ENCODE assay signal across 7 cellular contexts in the genomic region with DNA sequence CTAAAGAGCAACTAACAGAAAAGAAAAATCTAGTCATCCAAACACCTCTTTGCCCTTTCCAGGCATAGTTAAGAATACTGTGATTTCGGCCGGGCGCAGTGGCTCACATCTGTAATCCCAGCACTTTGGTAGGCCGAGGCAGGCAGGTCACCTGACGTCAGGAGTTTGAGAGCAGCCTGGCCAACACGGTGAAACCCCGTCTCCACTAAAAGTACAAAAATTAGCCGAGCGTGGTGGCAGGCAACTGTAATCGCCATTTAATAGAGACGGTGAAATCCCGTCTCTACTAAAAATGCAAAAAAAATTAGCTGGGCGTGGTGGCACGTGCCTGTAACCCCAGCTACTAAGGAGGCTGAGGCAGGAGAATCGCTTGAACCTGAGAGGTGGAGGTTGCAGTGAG. TPM values are rescaled to one million over a fixed set of nuclear protein-coding genes. Genes with fewer than 3 reads are reported as not detected.
DNase-seq lines count a peak whose midpoint lies in the region; ATAC-seq and TF ChIP-seq lines count a peak whose summit lies in the region.
"Not testable (repeated sequence)": the region's sequence is repeated elsewhere in the genome, so short reads cannot be mapped to it uniquely, and the experiment has no call there.

No MANE protein-coding gene starts in this region.

- not testable (repeated sequence) for H3K79me2 ChIP-seq in H9 (ENCODE audit: insufficient read depth, low read length)
- peaks cover 54% of the 10 kb centered on the region for H3K79me2 ChIP-seq in SU-DHL-6 (ENCODE audit: insufficient read depth, low read length)

- not testable (repeated sequence) for H3K18ac ChIP-seq in H9 (ENCODE audit: insufficient read length, low read depth, low read length)

- H3K27ac ChIP-seq in BLaER1 treated with 17β-estradiol and CSF1 and Interleukin-3, amounts not matched to agents 10 nM and 100 nM = peak overlapping the region; percentile 62 to 96 (median 81)
- H3K27ac ChIP-seq in H9 (ENCODE audit: insufficient read length, low read depth, low read length) = not testable (repeated sequence)
- H3K27ac ChIP-seq in SU-DHL-6 (ENCODE audit: low read depth, low read length) = peak overlapping the region; percentile 94
- H3K27ac ChIP-seq in caudate nucleus (ENCODE audit: low read depth, low read length) = peak overlapping the region; percentile 26
- peak overlapping the region; percentile 36 for H3K27ac ChIP-seq in temporal lobe (ENCODE audit: low read depth, low read length)

- not testable (repeated sequence) for H3K9me3 Mint-ChIP-seq in H9, naive B cell

- not testable (repeated sequence) for H2BK120ac ChIP-seq in H9 (ENCODE audit: low read depth, low read length, poor library complexity, severe bottlenecking)

- not testable (repeated sequence) for H3K79me1 ChIP-seq in H9 (ENCODE audit: insufficient read depth, low read depth, low read length, poor library complexity, severe bottlenecking)

- H2BK5ac ChIP-seq in H9 (ENCODE audit: insufficient read length, low read length) = not testable (repeated sequence)

- H3K36me3 Mint-ChIP-seq in H9 (ENCODE audit: insufficient read depth in 1 of 3, low read depth in 3 of 3) = peaks cover 4 to 18% (median 18%) of the 10 kb centered on the region in 3 experiments; a peak in 6 of 7 replicates
- H3K36me3 Mint-ChIP-seq in naive B cell = not testable (repeated sequence)

- H3K9ac ChIP-seq in BLaER1 treated with 17β-estradiol and CSF1 and Interleukin-3, amounts not matched to agents 10 nM and 100 nM = peak overlapping the region; percentile 49 to 86 (median 69)
- H3K9ac ChIP-seq in H9 (ENCODE audit: extremely low read depth, insufficient read length, low read length) = not testable (repeated sequence)
- H3K9ac ChIP-seq in SU-DHL-6 (ENCODE audit: low read length) = peak overlapping the region; percentile 48

- not testable (repeated sequence) for H2AK5ac ChIP-seq in H9 (ENCODE audit: insufficient read length, low read length)

- H3K4me1 Mint-ChIP-seq in H9 = peaks cover 48 to 51% of the 10 kb centered on the region in 2 experiments
- H3K4me1 Mint-ChIP-seq in naive B cell = peaks cover 25 to 31% (median 29%) of the 10 kb centered on the region in 3 donors

- H3T11ph ChIP-seq in H9 (ENCODE audit: low read length) = not testable (repeated sequence)

- H2AFZ ChIP-seq in H9 (ENCODE audit: low read length); SU-DHL-6 (ENCODE audit: low read depth, low read length, severe bottlenecking): not testable (repeated sequence)

- not testable (repeated sequence) for TF ChIP-seq CTCF in H9 (conservative IDR thresholded peaks at IDR 0.05); SU-DHL-6 (IDR thresholded peaks at IDR 0.05; ENCODE audit: insufficient read depth, low read length, poor library complexity, severe bottlenecking)

- peak overlapping the region in 2 of 3 experiments; percentile 63 to 72; a peak in 3 of 7 replicates for H3K27ac Mint-ChIP-seq in H9
- H3K27ac Mint-ChIP-seq in naive B cell = peak overlapping the region in 5 of 6 donors; percentile 6 to 91 (median 65)

- H2BK15ac ChIP-seq in H9 (ENCODE audit: low read depth, low read length) = not testable (repeated sequence)

- peak overlapping the region; percentile 63 to 89 (median 78) for H3K4me2 ChIP-seq in BLaER1 treated with 17β-estradiol and CSF1 and Interleukin-3, amounts not matched to agents 10 nM and 100 nM
- not testable (repeated sequence) for H3K4me2 ChIP-seq in H9 (ENCODE audit: insufficient read depth, insufficient read length, low read length)
- H3K4me2 ChIP-seq in SU-DHL-6 (ENCODE audit: low read depth, low read length, poor library complexity, severe bottlenecking) = peak overlapping the region; percentile 78

- H3K14ac ChIP-seq in H9 (ENCODE audit: insufficient read depth, low read length) = not testable (repeated sequence)

- H4K20me1 ChIP-seq in BLaER1 treated with 17β-estradiol and CSF1 and Interleukin-3, amounts not matched to agents 10 nM and 100 nM = peaks cover 0 to 59% (median 20%) of the 10 kb centered on the region in 11 experiments; a peak in 18 of 22 replicates
- not testable (repeated sequence) for H4K20me1 ChIP-seq in H9 (ENCODE audit: control insufficient read depth, insufficient read depth, insufficient read length); SU-DHL-6 (ENCODE audit: low read depth, low read length)

- H3K4me1 ChIP-seq in BLaER1 treated with 17β-estradiol and CSF1 and Interleukin-3, amounts not matched to agents 10 nM and 100 nM = peaks cover 84 to 100% (median 96%) of the 10 kb centered on the region in 10 experiments
- H3K4me1 ChIP-seq in H9 (ENCODE audit: insufficient read depth, low read length) = not testable (repeated sequence)

- not testable (repeated sequence) for H3K4ac ChIP-seq in H9 (ENCODE audit: low read depth, low read length)

- H4K5ac ChIP-seq in H9 (ENCODE audit: insufficient read length, low read depth, low read length) = not testable (repeated sequence)

- not testable (repeated sequence) for H3K23ac ChIP-seq in H9 (ENCODE audit: insufficient read length, low read depth, low read length)

- not testable (repeated sequence) for H2BK20ac ChIP-seq in H9 (ENCODE audit: low read depth, low read length, poor library complexity, severe bottlenecking)

- H3K27me3 ChIP-seq in BLaER1 treated with 17β-estradiol and CSF1 and Interleukin-3, amounts not matched to agents 10 nM and 100 nM; H9 (ENCODE audit: insufficient read depth, low read length); SU-DHL-6 (ENCODE audit: low read length): not testable (repeated sequence)

- H4K91ac ChIP-seq in H9 (ENCODE audit: insufficient read length, low read depth, low read length) = not testable (repeated sequence)

- H3K4me3 ChIP-seq in BLaER1 treated with 17β-estradiol and CSF1 and Interleukin-3, amounts not matched to agents 10 nM and 100 nM = peak overlapping the region in 6 of 10 experiments; percentile 24 to 46 (median 38); a peak in 8 of 20 replicates
- peak overlapping the region; percentile 5 for H3K4me3 ChIP-seq in SU-DHL-6 (ENCODE audit: insufficient read depth, low read length, poor library complexity, severe bottlenecking)

- H3K9me2 ChIP-seq in SU-DHL-6 (replicated peaks; ENCODE audit: insufficient read depth, low read length) = not testable (repeated sequence)

- H2BK12ac ChIP-seq in H9 (ENCODE audit: insufficient read length, low read depth, low read length) = not testable (repeated sequence)

- H3K23me2 ChIP-seq in H9 (ENCODE audit: insufficient read length, low read depth, low read length, poor library complexity, severe bottlenecking) = not testable (repeated sequence)

- not testable (repeated sequence) for H3K9me3 ChIP-seq in BLaER1 treated with 17β-estradiol and CSF1 and Interleukin-3, amounts not matched to agents 10 nM and 100 nM (replicated peaks in 1 of 11); H9 (ENCODE audit: control insufficient read depth, low read depth, low read length); SU-DHL-6 (ENCODE audit: insufficient read depth, low read length)

- H3K56ac ChIP-seq in H9 (ENCODE audit: insufficient read length, low read depth, low read length) = not testable (repeated sequence)

- H3F3A ChIP-seq in SU-DHL-6 (ENCODE audit: insufficient read depth) = peaks cover 38% of the 10 kb centered on the region

- peak; percentile 72 to 75 for ATAC-seq in naive B cell (ENCODE audit: low read depth in 2 of 2)

- H3K27me3 Mint-ChIP-seq in H9 (ENCODE audit: low read depth); naive B cell: not testable (repeated sequence)

- not testable (repeated sequence) for H4K8ac ChIP-seq in H9 (replicated peaks; ENCODE audit: insufficient read length, low read depth, low read length)

- no CpG with 5 or more reads among the region's 15 CpGs for WGBS in H9 (ENCODE audit: extremely low coverage, insufficient read length, low lambda C conversion rate)

- DNase-seq in H9; caudate nucleus (lab: John Stamatoyannopoulos, UW): not testable (repeated sequence)
- DNase-seq in NAMALWA (ENCODE audit: low spot score) (peak; percentile 49), naive B cell (peak; percentile 23)

- peaks cover 0 to 25% (median 8%) of the 10 kb centered on the region in 11 experiments; a peak in 14 of 22 replicates for H3K36me3 ChIP-seq in BLaER1 treated with 17β-estradiol and CSF1 and Interleukin-3, amounts not matched to agents 10 nM and 100 nM
- H3K36me3 ChIP-seq in SU-DHL-6 (ENCODE audit: low read length) = not testable (repeated sequence)

- not testable (repeated sequence) for H3K4me3 Mint-ChIP-seq in H9
- peak overlapping the region in 3 of 8 donors; percentile 3 to 60 (median 11) for H3K4me3 Mint-ChIP-seq in naive B cell

RNA-seq across cellular contexts. Expression of a gene that starts 22.4 kb away (rescaled TPM):
- 55.4 and 55.9 TPM in 2 replicates for total RNA-seq in H9 (2021)
- polyA plus RNA-seq in naive B cell (ENCODE audit: low read depth in 6 of 6) = 10 to 100 TPM; 11.9 to 34.3 (median 20.8) TPM
- 20.7 TPM for total RNA-seq in temporal lobe
